In genomic region chr10:35667971-35668370, GRCh38 we compare ENCODE assay signal across 31 cellular contexts.
"Had no signal": no experiment of that assay in that cellular context is flagged by ENCODE, and none has a peak within 500 bp of the region (broad histone marks: within the 10 kb centered on the region; RNA-seq: fewer than 3 reads in every experiment).

No MANE protein-coding gene starts in this region.

- H3K9me3 ChIP-seq: ovary, prostate gland, right lobe of liver, sigmoid colon, suprapubic skin, testis, tibial artery, transverse colon, upper lobe of right lung, uterus had no signal

- H3K4me3 ChIP-seq: ovary, prostate gland, right lobe of liver, sigmoid colon, suprapubic skin, testis, tibial artery, transverse colon, upper lobe of right lung, uterus had no signal

- H3K4me1 ChIP-seq: parathyroid adenoma, prostate gland, right lobe of liver, suprapubic skin, testis, tibial artery, transverse colon, upper lobe of right lung, uterus had no signal

- H3K4me1 Mint-ChIP-seq: naive thymus-derived CD8-positive, alpha-beta T cell; nephron progenitor cell; neural crest cell; stimulated activated memory B cell treated with anti-CD40 and anti-IgM and Interleukin-4, amounts not matched to agents 10 μg/mL and 1 μg/mL and 100 μg/mL, for 72 hours; stimulated activated naive CD8-positive, alpha-beta T cell treated with anti-CD3 and anti-CD28 coated beads, Interleukin-15, amount 100 ng/mL, for 72 hours had no signal

- H3K36me3 Mint-ChIP-seq: naive B cell; stimulated activated memory B cell treated with anti-CD40 and anti-IgM and Interleukin-4, amounts not matched to agents 10 μg/mL and 1 μg/mL and 100 μg/mL, for 72 hours; type B pancreatic cell had no signal

- ATAC-seq: naive thymus-derived CD8-positive, alpha-beta T cell; natural killer cell treated with Interleukin-12 subunit alpha and Interleukin-12 subunit beta and Interleukin-15 and Interleukin-18, amount 100 ng/mL, for 72 hours; right cardiac atrium; right lobe of liver; stimulated activated memory B cell treated with anti-CD40 and anti-IgM and Interleukin-4, amounts not matched to agents 10 μg/mL and 1 μg/mL and 100 μg/mL, for 72 hours; stimulated activated naive CD8-positive, alpha-beta T cell treated with anti-CD3 and anti-CD28 coated beads, Interleukin-15, amount 100 ng/mL, for 72 hours; stimulated activated naive CD8-positive, alpha-beta T cell treated with anti-CD3 and anti-CD28 coated beads, Interleukin-15, Interleukin-2, amounts not matched to agents 100 U/mL and 50 U/mL, for 24 hours; upper lobe of right lung had no signal

- DNase-seq: naive B cell; naive thymus-derived CD8-positive, alpha-beta T cell; nephron progenitor cell; occipital lobe; ovary; posterior cingulate gyrus; retina; right cardiac atrium; right lobe of liver; sigmoid colon; small intestine; stimulated activated CD4-positive, alpha-beta T cell treated with anti-CD3 and anti-CD28 coated beads, Interleukin-15, amount 100 ng/mL, for 24 hours; stimulated activated CD4-positive, alpha-beta T cell treated with anti-CD3 and anti-CD28 coated beads, Interleukin-2, amount 100 ng/mL, for 24 hours; stimulated activated CD4-positive, alpha-beta T cell treated with anti-CD3 and anti-CD28 coated beads, Interleukin-2, amount 100 ng/mL, for 48 hours; stimulated activated CD4-positive, alpha-beta T cell treated with anti-CD3 and anti-CD28 coated beads, Interleukin-4, amount 100 ng/mL, for 24 hours; stimulated activated naive CD4-positive, alpha-beta T cell; stimulated activated naive CD8-positive, alpha-beta T cell treated with anti-CD3 and anti-CD28 coated beads, Interleukin-15, amount 100 ng/mL, for 72 hours; stimulated activated naive CD8-positive, alpha-beta T cell treated with anti-CD3 and anti-CD28 coated beads, Interleukin-15, Interleukin-2, amounts not matched to agents 100 U/mL and 50 U/mL, for 24 hours; substantia nigra; testis; tibial artery; transverse colon; upper lobe of right lung; uterus had no signal

- H3K36me3 ChIP-seq: ovary, prostate gland, right lobe of liver, sigmoid colon, suprapubic skin, tibial artery, transverse colon, upper lobe of right lung, uterus had no signal

- H3K4me3 Mint-ChIP-seq: naive B cell; naive thymus-derived CD8-positive, alpha-beta T cell; natural killer cell treated with Interleukin-12 subunit alpha and Interleukin-12 subunit beta and Interleukin-15 and Interleukin-18, amount 100 ng/mL, for 72 hours; nephron progenitor cell; neural crest cell; stimulated activated memory B cell treated with anti-CD40 and anti-IgM and Interleukin-4, amounts not matched to agents 10 μg/mL and 1 μg/mL and 100 μg/mL, for 72 hours; stimulated activated naive CD8-positive, alpha-beta T cell treated with anti-CD3 and anti-CD28 coated beads, Interleukin-15, amount 100 ng/mL, for 72 hours; type B pancreatic cell had no signal

- H3K27ac Mint-ChIP-seq: natural killer cell treated with Interleukin-12 subunit alpha and Interleukin-12 subunit beta and Interleukin-15 and Interleukin-18, amount 100 ng/mL, for 72 hours; nephron progenitor cell; stimulated activated memory B cell treated with anti-CD40 and anti-IgM and Interleukin-4, amounts not matched to agents 10 μg/mL and 1 μg/mL and 100 μg/mL, for 72 hours; type B pancreatic cell had no signal

- H3K27ac ChIP-seq: ovary, parathyroid adenoma, prostate gland, right lobe of liver, sigmoid colon, suprapubic skin, testis, tibial artery, transverse colon, upper lobe of right lung, uterus had no signal

- H3K27me3 ChIP-seq: ovary, right lobe of liver, sigmoid colon, testis, tibial artery, transverse colon, upper lobe of right lung, uterus had no signal
